Comparison of ENCODE assay signal across 8 cellular contexts in genomic region chr19:52028027-52028779, GRCh38.
DNase-seq lines count a peak whose midpoint lies in the region; ATAC-seq and TF ChIP-seq lines count a peak whose summit lies in the region.

Gene ZNF614 (minus strand): TSS chr19:52028379. CDS start chr19:52025745, 2,634 bp downstream.

- DNase-seq in AG10803 (ENCODE audit: low read depth): peak; percentile 86
- peak; percentile 69 to 85 for DNase-seq in NCI-H446 (lab: John Stamatoyannopoulos, UW)
- peak; percentile 90 for DNase-seq in activated CD4-positive, alpha-beta T cell treated with anti-CD3 and anti-CD28 coated beads for 48 hours
- DNase-seq in choroid plexus epithelial cell (ENCODE audit: low read depth): peak; percentile 84
- DNase-seq in kidney tubule cell (ENCODE audit: low spot score): peak; percentile 92
- DNase-seq in stimulated activated CD4-positive, alpha-beta T cell treated with anti-CD3 and anti-CD28 coated beads, Interleukin-15, amount 100 ng/mL, for 48 hours (ENCODE audit: low read depth in 2 of 2): peak; percentile 74 to 79

- ATAC-seq in GM19023 (IDR thresholded peaks at IDR 0.05; ENCODE audit: unreplicated experiment) (peak; percentile 88), HG03196 (IDR thresholded peaks at IDR 0.05; ENCODE audit: unreplicated experiment) (peak; percentile 89)

- TF ChIP-seq CTCF in AG10803 (conservative IDR thresholded peaks at IDR 0.05; ENCODE audit: low read length) (no peak), choroid plexus epithelial cell (conservative IDR thresholded peaks at IDR 0.05; ENCODE audit: low read depth, low read length) (no peak)

- H3K4me3 ChIP-seq in AG10803 (ENCODE audit: low read length) (peak within 1 kb of the TSS; percentile 97), choroid plexus epithelial cell (ENCODE audit: low read depth, low read length) (peak within 1 kb of the TSS; percentile 96)

Comparison
In these comparisons a context has a peak if more than half of its experiments do, and no peak if none do; other contexts are left out.
1. Peak in every context shown above with its lines: DNase-seq, ATAC-seq and H3K4me3 ChIP-seq.